14 cellular contexts compared by ENCODE assay signal in genomic region chr7:121621947-121622346, GRCh38.
DNase-seq lines count a peak whose midpoint lies in the region; ATAC-seq and TF ChIP-seq lines count a peak whose summit lies in the region.
"Had no signal": no experiment of that assay in that cellular context is flagged by ENCODE, and none has a peak within 500 bp of the region (broad histone marks: within the 10 kb centered on the region; RNA-seq: fewer than 3 reads in every experiment).

No MANE protein-coding gene starts in this region.

- 52 to 58% methylated on average over 4 of the region's 4 CpGs for WGBS in body of pancreas, 2 donors
- 59% methylated on average over 4 of the region's 4 CpGs for WGBS in smooth muscle cell (ENCODE audit: low lambda C conversion rate)

- H3K27ac Mint-ChIP-seq in activated T-helper 17 cell treated with anti-CD3 and anti-CD28 coated beads, Interleukin-2, amount 50 U/mL, for 72 hours = no peak overlapping the region
- H3K27ac Mint-ChIP-seq in activated naive CD8-positive, alpha-beta T cell treated with anti-CD3 and anti-CD28 coated beads for 36 hours = no peak overlapping the region
- H3K27ac Mint-ChIP-seq: B cell; CD4-positive, alpha-beta T cell; IgD-negative memory B cell had no signal

- no peak for TF ChIP-seq POLR2A in body of pancreas (IDR thresholded peaks at IDR 0.05)

- H3K4me1 ChIP-seq in body of pancreas (peaks cover 13% of the 10 kb centered on the region), smooth muscle cell (ENCODE audit: low read depth) (peaks cover 25% of the 10 kb centered on the region)

- H3K27me3 Mint-ChIP-seq in activated T-helper 17 cell treated with anti-CD3 and anti-CD28 coated beads, Interleukin-2, amount 50 U/mL, for 72 hours = peaks cover 4% of the 10 kb centered on the region
- H3K27me3 Mint-ChIP-seq in activated naive CD8-positive, alpha-beta T cell treated with anti-CD3 and anti-CD28 coated beads for 36 hours = no peaks in the 10 kb centered on the region
- H3K27me3 Mint-ChIP-seq: B cell; CD4-positive, alpha-beta T cell had no signal

- no peaks in the 10 kb centered on the region for H3K36me3 Mint-ChIP-seq in activated T-helper 17 cell treated with anti-CD3 and anti-CD28 coated beads, Interleukin-2, amount 50 U/mL, for 72 hours (ENCODE audit: low read depth)
- H3K36me3 Mint-ChIP-seq in activated naive CD8-positive, alpha-beta T cell treated with anti-CD3 and anti-CD28 coated beads for 36 hours = no peaks in the 10 kb centered on the region
- H3K36me3 Mint-ChIP-seq: IgD-negative memory B cell had no signal

- no peaks in the 10 kb centered on the region for H4K20me1 ChIP-seq in smooth muscle cell (ENCODE audit: low read depth)

- H3K4me1 Mint-ChIP-seq in activated T-helper 17 cell treated with anti-CD3 and anti-CD28 coated beads, Interleukin-2, amount 50 U/mL, for 72 hours = no peaks in the 10 kb centered on the region
- H3K4me1 Mint-ChIP-seq in activated naive CD8-positive, alpha-beta T cell treated with anti-CD3 and anti-CD28 coated beads for 36 hours = no peaks in the 10 kb centered on the region
- H3K4me1 Mint-ChIP-seq: B cell, IgD-negative memory B cell had no signal

- H2AFZ ChIP-seq in smooth muscle cell (ENCODE audit: low read depth) = peak overlapping the region; percentile 47

- no peak overlapping the region for H3K9ac ChIP-seq in smooth muscle cell (ENCODE audit: low read depth)

- peaks cover 4% of the 10 kb centered on the region for H3K9me3 Mint-ChIP-seq in activated T-helper 17 cell treated with anti-CD3 and anti-CD28 coated beads, Interleukin-2, amount 50 U/mL, for 72 hours
- no peaks in the 10 kb centered on the region for H3K9me3 Mint-ChIP-seq in activated naive CD8-positive, alpha-beta T cell treated with anti-CD3 and anti-CD28 coated beads for 36 hours
- H3K9me3 Mint-ChIP-seq: CD4-positive, alpha-beta T cell had no signal

- DNase-seq in SK-MEL-5 (ENCODE audit: low read depth, low spot score) (peak; percentile 23), body of pancreas (no peak), fibroblast of the aortic adventitia (ENCODE audit: low read depth) (peak; percentile 39), smooth muscle cell (lab: John Stamatoyannopoulos, UW; ENCODE audit: unreplicated experiment) (no peak), NCI-H82 (lab: John Stamatoyannopoulos, UW) (no peak)
- DNase-seq in activated naive CD8-positive, alpha-beta T cell treated with anti-CD3 and anti-CD28 coated beads for 36 hours = no peak
- DNase-seq: C1 segment of cervical spinal cord; Calu3; CD4-positive, alpha-beta T cell; DND-41; GDM1 had no signal

- H3K4me3 ChIP-seq in body of pancreas (no peak overlapping the region), fibroblast of the aortic adventitia (ENCODE audit: low read depth, low read length) (no peak overlapping the region), smooth muscle cell (no peak overlapping the region)

- intact Hi-C loops in body of pancreas (cut with DNase I) = no loop called here

- H3K9me3 ChIP-seq in body of pancreas = no peaks in the 10 kb centered on the region
- no peaks in the 10 kb centered on the region for H3K9me3 ChIP-seq in smooth muscle cell (replicated peaks; ENCODE audit: low read depth)

- no peak overlapping the region for H3K4me3 Mint-ChIP-seq in activated T-helper 17 cell treated with anti-CD3 and anti-CD28 coated beads, Interleukin-2, amount 50 U/mL, for 72 hours
- no peak overlapping the region for H3K4me3 Mint-ChIP-seq in activated naive CD8-positive, alpha-beta T cell treated with anti-CD3 and anti-CD28 coated beads for 36 hours
- H3K4me3 Mint-ChIP-seq: B cell; CD4-positive, alpha-beta T cell; IgD-negative memory B cell had no signal

- H3K79me2 ChIP-seq in smooth muscle cell (ENCODE audit: low read depth) = no peaks in the 10 kb centered on the region

- ATAC-seq in body of pancreas = peak; percentile 66
- no peak for ATAC-seq in activated T-helper 17 cell treated with anti-CD3 and anti-CD28 coated beads, Interleukin-2, amount 50 U/mL, for 72 hours (replicated peaks)

- peak overlapping the region; percentile 54 for H3K4me2 ChIP-seq in smooth muscle cell

- H3F3A ChIP-seq in smooth muscle cell (ENCODE audit: low read depth) = peaks cover 8% of the 10 kb centered on the region

- TF ChIP-seq CTCF in body of pancreas (IDR thresholded peaks at IDR 0.05) (no peak), fibroblast of the aortic adventitia (IDR thresholded peaks at IDR 0.05; ENCODE audit: insufficient read depth, low read length) (no peak), smooth muscle cell (IDR thresholded peaks at IDR 0.05; ENCODE audit: borderline replicate concordance, insufficient read depth, poor library complexity, severe bottlenecking) (no peak)

- H3K27ac ChIP-seq in body of pancreas (no peak overlapping the region), smooth muscle cell (ENCODE audit: low read depth) (peak overlapping the region; percentile 24)

- in situ Hi-C loops in SK-MEL-5 (cut with HindIII; ENCODE audit: low pct_unique_long_range_greater_than_20kb, low sequenced_read_pairs) = no loop called here

- no peaks in the 10 kb centered on the region for H3K27me3 ChIP-seq in body of pancreas
- H3K27me3 ChIP-seq in smooth muscle cell (ENCODE audit: low read depth) = no peaks in the 10 kb centered on the region

- no peaks in the 10 kb centered on the region for H3K36me3 ChIP-seq in body of pancreas (replicated peaks in 1 of 2; ENCODE audit: insufficient read depth in 1 of 2, low read depth in 2 of 2)
- H3K36me3 ChIP-seq in smooth muscle cell (ENCODE audit: low read depth) = no peaks in the 10 kb centered on the region

Comparison
In these comparisons a context has a peak if more than half of its experiments do, and no peak if none do; other contexts are left out.
1. DNase-seq: peak in SK-MEL-5 (single experiment) and fibroblast of the aortic adventitia (single experiment); none in body of pancreas (0 of 4), smooth muscle cell (single experiment), activated naive CD8-positive, alpha-beta T cell treated with anti-CD3 and anti-CD28 coated beads for 36 hours (single experiment) and NCI-H82 (single experiment).